ENCODE assay signal across 16 cellular contexts in genomic region chr3:14524311-14524711, GRCh38. TPM values are rescaled to one million over a fixed set of nuclear protein-coding genes. Genes with fewer than 3 reads are reported as not detected.
A peak's percentile ranks its signal among the peaks of the same experiment; 100 is the strongest.
DNase-seq lines count a peak whose midpoint lies in the region; ATAC-seq and TF ChIP-seq lines count a peak whose summit lies in the region.
"Had no signal": no experiment of that assay in that cellular context is flagged by ENCODE, and none has a peak within 500 bp of the region (broad histone marks: within the 10 kb centered on the region; RNA-seq: fewer than 3 reads in every experiment).

No MANE protein-coding gene starts in this region.

- H3K9me3 ChIP-seq in left ventricle myocardium inferior (replicated peaks) (no peaks in the 10 kb centered on the region), ovary (no peaks in the 10 kb centered on the region)

- H3K4me3 ChIP-seq in left ventricle myocardium inferior (peak overlapping the region; percentile 42), ovary (no peak overlapping the region)

- peak overlapping the region; percentile 93 for H3K27ac ChIP-seq in left ventricle myocardium inferior (replicated peaks)
- H3K27ac ChIP-seq in ovary: no peak overlapping the region

- H3K36me3 ChIP-seq in left ventricle myocardium inferior (peaks cover 8% of the 10 kb centered on the region), ovary (no peaks in the 10 kb centered on the region)

- no peak for ATAC-seq in GM18907 (IDR thresholded peaks at IDR 0.05; ENCODE audit: unreplicated experiment)
- ATAC-seq: activated naive CD4-positive, alpha-beta T cell treated with anti-CD3 and anti-CD28 coated beads, Interleukin-2, amount 50 U/mL, for 72 hours; left lobe of liver had no signal

- TF ChIP-seq CTCF in left ventricle myocardium inferior (IDR thresholded peaks at IDR 0.05; ENCODE audit: borderline replicate concordance): no peak
- no peak for TF ChIP-seq CTCF in ovary (IDR thresholded peaks at IDR 0.05)

- H3K27me3 ChIP-seq in left ventricle myocardium inferior (ENCODE audit: low read depth): no peaks in the 10 kb centered on the region
- H3K27me3 ChIP-seq in ovary: no peaks in the 10 kb centered on the region

- TF ChIP-seq POLR2A in ovary (IDR thresholded peaks at IDR 0.05): no peak

- intact Hi-C loops in left ventricle myocardium inferior (cut with micrococcal nuclease): no loop called here
- intact Hi-C loops in ovary (cut with DNase I): no loop called here

- no peak for TF ChIP-seq EP300 in ovary (IDR thresholded peaks at IDR 0.05)

- 92 to 95% (median 94%) methylated on average over 14 of the region's 14 CpGs for WGBS in ovary, 3 donors

- DNase-seq in ELF-1 (ENCODE audit: low read depth, low spot score) (peak; percentile 49), amniotic epithelial cell (ENCODE audit: low read depth) (peak; percentile 40), left ventricle myocardium inferior (peak; percentile 74), ovary (peak in 4 of 5 donors; percentile 13 to 34 (median 18)), SKM-1 treated with dmso at 0.1 percent for 144 hours (lab: John Stamatoyannopoulos, UW; ENCODE audit: unreplicated experiment) (no peak), NCI-H524 treated with DMSO at 0.1 percent for 48 hours (lab: John Stamatoyannopoulos, UW) (no peak), EL (no peak)
- DNase-seq: hypothalamus, MM.1S, NCI-H1930, NCI-H524, OCI-M1, T1000 had no signal

- H3K4me1 ChIP-seq in left ventricle myocardium inferior (peaks cover 75% of the 10 kb centered on the region), ovary (ENCODE audit: insufficient read depth) (no peaks in the 10 kb centered on the region)

RNA-seq across cellular contexts. Expression of gene GRIP2, which starts 15.8 kb away (rescaled TPM):
- total RNA-seq in left ventricle myocardium inferior (59.1 TPM), ovary (10 to 100 TPM in 2 of 7 donors, 1 to 10 TPM in 5; 1.1 to 19.4 (median 5.4) TPM)
- polyA plus RNA-seq in ovary: 10 to 100 TPM in 1 of 2 donors, 1 to 10 TPM in 1; 1.6 to 11.2 TPM
- total RNA-seq: activated naive CD4-positive, alpha-beta T cell treated with anti-CD3 and anti-CD28 coated beads, Interleukin-2, amount 50 U/mL, for 72 hours had no signal

Comparison
In these comparisons a context has a peak if more than half of its experiments do, and no peak if none do; other contexts are left out.
1. DNase-seq: peak in ELF-1 (single experiment), amniotic epithelial cell (single experiment), left ventricle myocardium inferior (single experiment) and ovary (4 of 5); none in SKM-1 treated with dmso at 0.1 percent for 144 hours (single experiment), NCI-H524 treated with DMSO at 0.1 percent for 48 hours (single experiment) and EL (single experiment).